Comparison of ENCODE assay signal across 16 cellular contexts in genomic region chr11:122671270-122671906, GRCh38. TPM values are rescaled to one million over a fixed set of nuclear protein-coding genes. Genes with fewer than 3 reads are reported as not detected.
DNase-seq lines count a peak whose midpoint lies in the region; ATAC-seq and TF ChIP-seq lines count a peak whose summit lies in the region.
"Had no signal": no experiment of that assay in that cellular context is flagged by ENCODE, and none has a peak within 500 bp of the region (broad histone marks: within the 10 kb centered on the region; RNA-seq: fewer than 3 reads in every experiment).

No MANE protein-coding gene starts in this region.

- H3K36me3 Mint-ChIP-seq in T-helper 17 cell (ENCODE audit: low read depth) = peaks cover 5% of the 10 kb centered on the region

- peak overlapping the region; percentile 49 for H3K27ac Mint-ChIP-seq in T-helper 17 cell
- H3K27ac Mint-ChIP-seq: activated T-helper 17 cell treated with anti-CD3 and anti-CD28 coated beads, Interleukin-2, amount 50 U/mL, for 72 hours had no signal

- peak overlapping the region; percentile 36 for H3K27ac ChIP-seq in lower lobe of right lung
- H3K27ac ChIP-seq in SJCRH30 = no peak overlapping the region
- H3K27ac ChIP-seq: ascending aorta, vagina had no signal

- H3K4me3 Mint-ChIP-seq in T-helper 17 cell = no peak overlapping the region
- H3K4me3 Mint-ChIP-seq: activated T-helper 17 cell treated with anti-CD3 and anti-CD28 coated beads, Interleukin-2, amount 50 U/mL, for 72 hours had no signal

- H3K4me1 ChIP-seq in lower lobe of right lung (peaks cover 35% of the 10 kb centered on the region), SJCRH30 (no peaks in the 10 kb centered on the region)
- H3K4me1 ChIP-seq: ascending aorta, vagina had no signal

- H3K4me1 Mint-ChIP-seq in T-helper 17 cell = peaks cover 40% of the 10 kb centered on the region

- no peaks in the 10 kb centered on the region for H3K36me3 ChIP-seq in lower lobe of right lung
- H3K36me3 ChIP-seq in SJCRH30 = no peaks in the 10 kb centered on the region
- H3K36me3 ChIP-seq: ascending aorta, vagina had no signal

- in situ Hi-C loops in G401 (cut with HindIII; ENCODE audit: low sequenced_read_pairs) = no loop called here

- ATAC-seq in T-helper 17 cell (no peak), lower lobe of right lung (peak; percentile 26 to 53)
- ATAC-seq: activated T-helper 17 cell treated with anti-CD3 and anti-CD28 coated beads, Interleukin-2, amount 50 U/mL, for 72 hours; HCT116; mucosa of descending colon had no signal

- no peaks in the 10 kb centered on the region for H3K27me3 Mint-ChIP-seq in T-helper 17 cell
- H3K27me3 Mint-ChIP-seq: activated T-helper 17 cell treated with anti-CD3 and anti-CD28 coated beads, Interleukin-2, amount 50 U/mL, for 72 hours had no signal

- TF ChIP-seq CTCF in lower lobe of right lung (IDR thresholded peaks at IDR 0.05) = no peak

- H3K9me3 ChIP-seq in T-helper 17 cell (ENCODE audit: control insufficient read depth, low read length, poor library complexity, severe bottlenecking) (no peaks in the 10 kb centered on the region), lower lobe of right lung (no peaks in the 10 kb centered on the region), SJCRH30 (replicated peaks) (no peaks in the 10 kb centered on the region)
- H3K9me3 ChIP-seq: ascending aorta, mucosa of descending colon, vagina had no signal

- DNase-seq in AG08395 (ENCODE audit: low spot score) (peak; percentile 75), G401 (ENCODE audit: low spot score) (peak; percentile 44), T-helper 17 cell (no peak), lower lobe of right lung (no peak), MV-4-11 (lab: John Stamatoyannopoulos, UW) (no peak), SJCRH30 (no peak), DMS 273 (lab: John Stamatoyannopoulos, UW; ENCODE audit: unreplicated experiment) (no peak), nucleus accumbens (lab: John Stamatoyannopoulos, UW) (no peak)
- DNase-seq: activated CD4-positive, alpha-beta T cell treated with anti-CD3 and anti-CD28 coated beads, Interleukin-2, amount 50 U/mL, for 48 hours; AML-193; mucosa of descending colon; stimulated activated CD4-positive, alpha-beta T cell treated with anti-CD3 and anti-CD28 coated beads, Interleukin-2, amount 100 ng/mL, for 48 hours had no signal

- H3K27me3 ChIP-seq in lower lobe of right lung (ENCODE audit: low read depth) = no peaks in the 10 kb centered on the region
- H3K27me3 ChIP-seq in SJCRH30 = no peaks in the 10 kb centered on the region
- H3K27me3 ChIP-seq: ascending aorta, vagina had no signal

- intact Hi-C loops in lower lobe of right lung (cut with DNase I) = no loop called here

- no peak overlapping the region for H3K4me3 ChIP-seq in lower lobe of right lung
- H3K4me3 ChIP-seq in SJCRH30 = no peak overlapping the region
- H3K4me3 ChIP-seq: ascending aorta, mucosa of descending colon, vagina had no signal

RNA-seq across cellular contexts. Expression of gene UBASH3B, which starts 15.9 kb away (rescaled TPM):
- 0.31 and 0.78 TPM in 2 replicates for total RNA-seq in G401 (2014; rRNA removed; shearing (Covaris generic))
- total RNA-seq in T-helper 17 cell (10 to 100 TPM; 22.6 to 23.6 TPM), lower lobe of right lung (64.7 TPM)
- total RNA-seq in SJCRH30 (2014; rRNA removed; shearing (Covaris generic)) = 0.38 TPM in 2 replicates

Comparison
In these comparisons a context has a peak if more than half of its experiments do, and no peak if none do; other contexts are left out.
1. DNase-seq: peak in AG08395 (single experiment) and G401 (single experiment); none in T-helper 17 cell (0 of 3), lower lobe of right lung (single experiment), MV-4-11 (single experiment), SJCRH30 (0 of 2), DMS 273 (single experiment) and nucleus accumbens (0 of 56).
2. RNA of gene UBASH3B, which starts 15.9 kb away (total RNA-seq): 64.7 TPM in lower lobe of right lung (single experiment) and 22.6 to 23.6 TPM in T-helper 17 cell; 0.31 to 0.78 TPM in G401 and 0.38 TPM in SJCRH30; every median in the first group is over 10 times any median in the second.